1 cellular context compared by ENCODE assay signal in the genomic region with DNA sequence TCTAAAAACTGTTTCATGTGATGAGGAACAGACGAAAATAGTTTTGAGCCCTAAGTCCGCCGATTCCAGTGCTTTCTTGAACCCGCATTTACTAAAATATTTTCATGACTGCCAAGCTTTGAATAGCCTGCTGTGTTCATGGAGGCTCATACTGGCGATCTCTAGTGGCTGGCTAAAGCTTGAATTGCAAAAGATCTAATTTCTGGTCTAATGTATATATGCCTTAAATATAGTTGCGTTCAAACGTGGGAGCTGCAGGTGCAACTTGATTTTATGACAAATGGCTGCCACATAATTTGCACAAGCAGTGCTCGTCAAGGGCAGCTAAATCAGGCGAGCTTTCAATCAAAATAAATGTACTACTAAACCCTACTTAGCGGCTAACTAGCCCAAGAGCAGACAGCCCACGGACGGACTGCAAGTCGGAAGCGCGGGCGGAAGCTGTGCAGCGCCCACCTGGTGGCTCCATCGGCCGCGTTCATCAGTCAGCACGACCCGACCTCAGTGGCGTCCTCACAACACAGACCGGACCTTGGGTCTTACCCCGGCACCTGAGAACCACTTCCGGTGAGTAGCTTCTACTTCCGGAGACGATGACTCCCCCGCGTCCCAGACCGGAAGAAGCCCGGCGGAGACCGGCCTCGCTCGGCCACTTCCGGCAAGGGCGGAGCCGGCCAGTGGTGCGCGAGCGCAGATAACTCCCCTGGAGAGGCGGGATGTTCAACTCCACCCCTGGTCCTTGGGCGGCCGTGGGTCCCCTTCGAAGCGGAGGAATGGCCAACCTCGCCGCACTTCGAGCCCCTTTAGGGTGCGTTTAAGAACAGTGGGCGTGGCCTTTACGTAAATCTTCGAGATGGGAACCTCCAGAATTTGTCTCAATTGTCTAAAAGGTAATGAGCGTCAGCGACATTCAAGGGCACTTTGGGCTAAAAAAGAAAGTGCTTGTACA.
TF ChIP-seq lines count a peak whose summit lies in the region.

No MANE protein-coding gene starts in this region.

TF ChIP-seq in K562, 482 proteins besides CTCF, POLR2A, EP300 and RAD21 (continued from another document and continues in another):
- TF ChIP-seq, protein P1, sequence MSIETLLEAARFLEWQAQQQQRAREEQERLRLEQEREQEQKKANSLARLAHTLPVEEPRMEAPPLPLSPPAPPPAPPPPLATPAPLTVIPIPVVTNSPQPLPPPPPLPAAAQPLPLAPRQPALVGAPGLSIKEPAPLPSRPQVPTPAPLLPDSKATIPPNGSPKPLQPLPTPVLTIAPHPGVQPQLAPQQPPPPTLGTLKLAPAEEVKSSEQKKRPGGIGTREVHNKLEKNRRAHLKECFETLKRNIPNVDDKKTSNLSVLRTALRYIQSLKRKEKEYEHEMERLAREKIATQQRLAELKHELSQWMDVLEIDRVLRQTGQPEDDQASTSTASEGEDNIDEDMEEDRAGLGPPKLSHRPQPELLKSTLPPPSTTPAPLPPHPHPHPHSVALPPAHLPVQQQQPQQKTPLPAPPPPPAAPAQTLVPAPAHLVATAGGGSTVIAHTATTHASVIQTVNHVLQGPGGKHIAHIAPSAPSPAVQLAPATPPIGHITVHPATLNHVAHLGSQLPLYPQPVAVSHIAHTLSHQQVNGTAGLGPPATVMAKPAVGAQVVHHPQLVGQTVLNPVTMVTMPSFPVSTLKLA (conservative IDR thresholded peaks at IDR 0.05) = peak; percentile 50 to 82
- no peak for TF ChIP-seq KLF6 (CRISPR knock-in tag; IDR thresholded peaks at IDR 0.05; ENCODE audit: borderline replicate concordance)
- TF ChIP-seq TSC22D4 (tag; IDR thresholded peaks at IDR 0.05) = no peak
- peak; percentile 24; the same call in 1 of the 2 replicates for TF ChIP-seq PHF21A (IDR thresholded peaks at IDR 0.05; ENCODE audit: borderline replicate concordance, low read depth)
- TF ChIP-seq RBM17 (IDR thresholded peaks at IDR 0.05; ENCODE audit: borderline replicate concordance, low read depth, low read length) = no peak
- peak; percentile 83 for TF ChIP-seq TAF1 (IDR thresholded peaks at IDR 0.05; ENCODE audit: control insufficient read depth, extremely low read depth, insufficient read depth, low read length, severe bottlenecking)
- no peak for TF ChIP-seq BRD4 (IDR thresholded peaks at IDR 0.05)
- TF ChIP-seq, protein P2, sequence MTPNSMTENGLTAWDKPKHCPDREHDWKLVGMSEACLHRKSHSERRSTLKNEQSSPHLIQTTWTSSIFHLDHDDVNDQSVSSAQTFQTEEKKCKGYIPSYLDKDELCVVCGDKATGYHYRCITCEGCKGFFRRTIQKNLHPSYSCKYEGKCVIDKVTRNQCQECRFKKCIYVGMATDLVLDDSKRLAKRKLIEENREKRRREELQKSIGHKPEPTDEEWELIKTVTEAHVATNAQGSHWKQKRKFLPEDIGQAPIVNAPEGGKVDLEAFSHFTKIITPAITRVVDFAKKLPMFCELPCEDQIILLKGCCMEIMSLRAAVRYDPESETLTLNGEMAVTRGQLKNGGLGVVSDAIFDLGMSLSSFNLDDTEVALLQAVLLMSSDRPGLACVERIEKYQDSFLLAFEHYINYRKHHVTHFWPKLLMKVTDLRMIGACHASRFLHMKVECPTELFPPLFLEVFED (CRISPR knock-in tag; conservative IDR thresholded peaks at IDR 0.05) = peak; percentile 93
- no peak for TF ChIP-seq ZNF57 (CRISPR knock-in tag; IDR thresholded peaks at IDR 0.05)
- TF ChIP-seq, protein P3, sequence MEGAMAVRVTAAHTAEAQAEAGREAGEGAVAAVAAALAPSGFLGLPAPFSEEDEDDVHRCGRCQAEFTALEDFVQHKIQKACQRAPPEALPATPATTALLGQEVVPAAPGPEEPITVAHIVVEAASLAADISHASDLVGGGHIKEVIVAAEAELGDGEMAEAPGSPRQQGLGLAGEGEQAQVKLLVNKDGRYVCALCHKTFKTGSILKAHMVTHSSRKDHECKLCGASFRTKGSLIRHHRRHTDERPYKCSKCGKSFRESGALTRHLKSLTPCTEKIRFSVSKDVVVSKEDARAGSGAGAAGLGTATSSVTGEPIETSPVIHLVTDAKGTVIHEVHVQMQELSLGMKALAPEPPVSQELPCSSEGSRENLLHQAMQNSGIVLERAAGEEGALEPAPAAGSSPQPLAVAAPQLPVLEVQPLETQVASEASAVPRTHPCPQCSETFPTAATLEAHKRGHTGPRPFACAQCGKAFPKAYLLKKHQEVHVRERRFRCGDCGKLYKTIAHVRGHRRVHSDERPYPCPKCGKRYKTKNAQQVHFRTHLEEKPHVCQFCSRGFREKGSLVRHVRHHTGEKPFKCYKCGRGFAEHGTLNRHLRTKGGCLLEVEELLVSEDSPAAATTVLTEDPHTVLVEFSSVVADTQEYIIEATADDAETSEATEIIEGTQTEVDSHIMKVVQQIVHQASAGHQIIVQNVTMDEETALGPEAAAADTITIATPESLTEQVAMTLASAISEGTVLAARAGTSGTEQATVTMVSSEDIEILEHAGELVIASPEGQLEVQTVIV (CRISPR knock-in tag; IDR thresholded peaks at IDR 0.05; ENCODE audit: borderline replicate concordance) = peak; percentile 34; the same call in 1 of the 2 replicates
- TF ChIP-seq ZNF232 (CRISPR knock-in tag; IDR thresholded peaks at IDR 0.05) = no peak
- TF ChIP-seq, protein P4, sequence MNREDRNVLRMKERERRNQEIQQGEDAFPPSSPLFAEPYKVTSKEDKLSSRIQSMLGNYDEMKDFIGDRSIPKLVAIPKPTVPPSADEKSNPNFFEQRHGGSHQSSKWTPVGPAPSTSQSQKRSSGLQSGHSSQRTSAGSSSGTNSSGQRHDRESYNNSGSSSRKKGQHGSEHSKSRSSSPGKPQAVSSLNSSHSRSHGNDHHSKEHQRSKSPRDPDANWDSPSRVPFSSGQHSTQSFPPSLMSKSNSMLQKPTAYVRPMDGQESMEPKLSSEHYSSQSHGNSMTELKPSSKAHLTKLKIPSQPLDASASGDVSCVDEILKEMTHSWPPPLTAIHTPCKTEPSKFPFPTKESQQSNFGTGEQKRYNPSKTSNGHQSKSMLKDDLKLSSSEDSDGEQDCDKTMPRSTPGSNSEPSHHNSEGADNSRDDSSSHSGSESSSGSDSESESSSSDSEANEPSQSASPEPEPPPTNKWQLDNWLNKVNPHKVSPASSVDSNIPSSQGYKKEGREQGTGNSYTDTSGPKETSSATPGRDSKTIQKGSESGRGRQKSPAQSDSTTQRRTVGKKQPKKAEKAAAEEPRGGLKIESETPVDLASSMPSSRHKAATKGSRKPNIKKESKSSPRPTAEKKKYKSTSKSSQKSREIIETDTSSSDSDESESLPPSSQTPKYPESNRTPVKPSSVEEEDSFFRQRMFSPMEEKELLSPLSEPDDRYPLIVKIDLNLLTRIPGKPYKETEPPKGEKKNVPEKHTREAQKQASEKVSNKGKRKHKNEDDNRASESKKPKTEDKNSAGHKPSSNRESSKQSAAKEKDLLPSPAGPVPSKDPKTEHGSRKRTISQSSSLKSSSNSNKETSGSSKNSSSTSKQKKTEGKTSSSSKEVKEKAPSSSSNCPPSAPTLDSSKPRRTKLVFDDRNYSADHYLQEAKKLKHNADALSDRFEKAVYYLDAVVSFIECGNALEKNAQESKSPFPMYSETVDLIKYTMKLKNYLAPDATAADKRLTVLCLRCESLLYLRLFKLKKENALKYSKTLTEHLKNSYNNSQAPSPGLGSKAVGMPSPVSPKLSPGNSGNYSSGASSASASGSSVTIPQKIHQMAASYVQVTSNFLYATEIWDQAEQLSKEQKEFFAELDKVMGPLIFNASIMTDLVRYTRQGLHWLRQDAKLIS (CRISPR knock-in tag; IDR thresholded peaks at IDR 0.05) = peak; percentile 85; the same call in 1 of the 2 replicates
- no peak for TF ChIP-seq ZNF354B (CRISPR knock-in tag; IDR thresholded peaks at IDR 0.05)
- no peak; a peak in 1 of 4 replicates for TF ChIP-seq SIN3A (IDR thresholded peaks at IDR 0.05; ENCODE audit: borderline replicate concordance in 2 of 2, control insufficient read depth in 1 of 2, low read depth in 2 of 2, low read length in 2 of 2)
- TF ChIP-seq LEF1 (IDR thresholded peaks at IDR 0.05) = no peak
- TF ChIP-seq, protein P5, sequence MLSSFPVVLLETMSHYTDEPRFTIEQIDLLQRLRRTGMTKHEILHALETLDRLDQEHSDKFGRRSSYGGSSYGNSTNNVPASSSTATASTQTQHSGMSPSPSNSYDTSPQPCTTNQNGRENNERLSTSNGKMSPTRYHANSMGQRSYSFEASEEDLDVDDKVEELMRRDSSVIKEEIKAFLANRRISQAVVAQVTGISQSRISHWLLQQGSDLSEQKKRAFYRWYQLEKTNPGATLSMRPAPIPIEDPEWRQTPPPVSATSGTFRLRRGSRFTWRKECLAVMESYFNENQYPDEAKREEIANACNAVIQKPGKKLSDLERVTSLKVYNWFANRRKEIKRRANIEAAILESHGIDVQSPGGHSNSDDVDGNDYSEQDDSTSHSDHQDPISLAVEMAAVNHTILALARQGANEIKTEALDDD (IDR thresholded peaks at IDR 0.05) = peak; percentile 83; the same call in 1 of the 2 replicates
- no peak for TF ChIP-seq SAFB (IDR thresholded peaks at IDR 0.05; ENCODE audit: borderline replicate concordance, low read depth, low read length)
- TF ChIP-seq, protein P6, sequence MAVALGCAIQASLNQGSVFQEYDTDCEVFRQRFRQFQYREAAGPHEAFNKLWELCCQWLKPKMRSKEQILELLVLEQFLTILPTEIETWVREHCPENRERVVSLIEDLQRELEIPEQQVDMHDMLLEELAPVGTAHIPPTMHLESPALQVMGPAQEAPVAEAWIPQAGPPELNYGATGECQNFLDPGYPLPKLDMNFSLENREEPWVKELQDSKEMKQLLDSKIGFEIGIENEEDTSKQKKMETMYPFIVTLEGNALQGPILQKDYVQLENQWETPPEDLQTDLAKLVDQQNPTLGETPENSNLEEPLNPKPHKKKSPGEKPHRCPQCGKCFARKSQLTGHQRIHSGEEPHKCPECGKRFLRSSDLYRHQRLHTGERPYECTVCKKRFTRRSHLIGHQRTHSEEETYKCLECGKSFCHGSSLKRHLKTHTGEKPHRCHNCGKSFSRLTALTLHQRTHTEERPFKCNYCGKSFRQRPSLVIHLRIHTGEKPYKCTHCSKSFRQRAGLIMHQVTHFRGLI (CRISPR knock-in tag; IDR thresholded peaks at IDR 0.05) = no peak
- no peak; the same call in 1 of the 2 replicates for TF ChIP-seq GTF2E2 (tag; IDR thresholded peaks at IDR 0.05)
- no peak for TF ChIP-seq GTF2F1 (IDR thresholded peaks at IDR 0.05; ENCODE audit: low read depth, low read length)
- TF ChIP-seq FOSL1 (tag; conservative IDR thresholded peaks at IDR 0.05) = peak; percentile 76
- TF ChIP-seq U2AF1 (optimal IDR thresholded peaks at IDR 0.05; ENCODE audit: low read depth, low read length) = no peak
- no peak for TF ChIP-seq MIER1 (IDR thresholded peaks at IDR 0.05; ENCODE audit: low read depth)
- no peak for TF ChIP-seq MYBL2 (IDR thresholded peaks at IDR 0.05; ENCODE audit: low read depth)
- TF ChIP-seq MYBL2 (CRISPR knock-in tag; IDR thresholded peaks at IDR 0.05; ENCODE audit: borderline replicate concordance) = no peak
- no peak for TF ChIP-seq RBM14 (IDR thresholded peaks at IDR 0.05; ENCODE audit: borderline replicate concordance, insufficient read depth, low read depth, low read length)
